ENCODE assay signal across 12 cellular contexts in genomic region chr21:44407493-44407892, GRCh38. TPM values are rescaled to one million over a fixed set of nuclear protein-coding genes. Genes with fewer than 3 reads are reported as not detected.
A peak's percentile ranks its signal among the peaks of the same experiment; 100 is the strongest.
DNase-seq lines count a peak whose midpoint lies in the region; ATAC-seq and TF ChIP-seq lines count a peak whose summit lies in the region.
"Had no signal": no experiment of that assay in that cellular context is flagged by ENCODE, and none has a peak within 500 bp of the region (broad histone marks: within the 10 kb centered on the region; RNA-seq: fewer than 3 reads in every experiment).

No MANE protein-coding gene starts in this region.

- peak overlapping the region in 8 of 9 donors; percentile 42 to 95 (median 84) for H3K27ac Mint-ChIP-seq in naive thymus-derived CD4-positive, alpha-beta T cell
- H3K27ac Mint-ChIP-seq: nephron had no signal

- peaks cover 0 to 5% (median 4%) of the 10 kb centered on the region in 7 donors for H3K4me1 Mint-ChIP-seq in naive thymus-derived CD4-positive, alpha-beta T cell
- H3K4me1 Mint-ChIP-seq: nephron had no signal

- WGBS in upper lobe of left lung, 2 donors: 69 to 90% methylated on average over 7 of the region's 7 CpGs

- no peak overlapping the region for H3K4me3 ChIP-seq in naive thymus-derived CD4-positive, alpha-beta T cell (ENCODE audit: low read length)
- H3K4me3 ChIP-seq in upper lobe of left lung: no peak overlapping the region
- H3K4me3 ChIP-seq: right lobe of liver had no signal

- POLR2A ChIA-PET in naive thymus-derived CD4-positive, alpha-beta T cell (lab: Charles Lee): interaction anchor here (0.7 kb wide), 1 partner anchor 347 kb away, joined by 6 read pairs; no protein-coding TSS in a partner anchor

- peaks cover 0 to 17% (median 3%) of the 10 kb centered on the region in 11 donors for H3K9me3 Mint-ChIP-seq in naive thymus-derived CD4-positive, alpha-beta T cell

- H3K9me3 ChIP-seq in naive thymus-derived CD4-positive, alpha-beta T cell (ENCODE audit: control insufficient read depth in 2 of 3, low read length in 3 of 3): no peaks in the 10 kb centered on the region
- H3K9me3 ChIP-seq in upper lobe of left lung: no peaks in the 10 kb centered on the region
- H3K9me3 ChIP-seq: right lobe of liver had no signal

- no peak overlapping the region for H3K4me3 Mint-ChIP-seq in naive thymus-derived CD4-positive, alpha-beta T cell
- H3K4me3 Mint-ChIP-seq: nephron had no signal

- no peaks in the 10 kb centered on the region for H3K27me3 Mint-ChIP-seq in naive thymus-derived CD4-positive, alpha-beta T cell

- no peak for TF ChIP-seq CTCF in upper lobe of left lung (IDR thresholded peaks at IDR 0.05)

- no peaks in the 10 kb centered on the region for H3K27me3 ChIP-seq in naive thymus-derived CD4-positive, alpha-beta T cell (ENCODE audit: control insufficient read depth in 2 of 2, insufficient read depth in 2 of 2, low read length in 2 of 2)
- no peaks in the 10 kb centered on the region for H3K27me3 ChIP-seq in upper lobe of left lung
- H3K27me3 ChIP-seq: right lobe of liver had no signal

- TF ChIP-seq EP300 in upper lobe of left lung (IDR thresholded peaks at IDR 0.05): no peak

- intact Hi-C loops in naive thymus-derived CD4-positive, alpha-beta T cell (cut with micrococcal nuclease): no loop called here

- H3K36me3 Mint-ChIP-seq in naive thymus-derived CD4-positive, alpha-beta T cell: peaks cover 0 to 54% (median 6%) of the 10 kb centered on the region in 5 donors

- TF ChIP-seq POLR2A in upper lobe of left lung (IDR thresholded peaks at IDR 0.05): no peak

- CTCF ChIA-PET in naive thymus-derived CD4-positive, alpha-beta T cell (lab: Charles Lee): interaction anchor here (0.6 kb wide), 1 partner anchor 13 kb away, joined by 5 read pairs; no protein-coding TSS in a partner anchor

- peak; percentile 41 for DNase-seq in stimulated activated CD4-positive, alpha-beta T cell treated with anti-CD3 and anti-CD28 coated beads, Interleukin-12 subunit alpha, Interleukin-12 subunit beta, amount 100 ng/mL, for 4 hours
- no peak for DNase-seq in stimulated activated CD4-positive, alpha-beta T cell treated with anti-CD3 and anti-CD28 coated beads, Interleukin-2, amount 100 ng/mL, for 48 hours
- peak; percentile 36 to 46 for DNase-seq in activated T-cell treated with anti-CD3 and anti-CD28 coated beads, Interleukin-2, amount 50 U/mL, for 48 hours
- peak in 2 of 9 donors; percentile 24 to 36 for DNase-seq in naive thymus-derived CD4-positive, alpha-beta T cell
- DNase-seq in hepatic stellate cell (ENCODE audit: low spot score) (no peak), SK-N-DZ (ENCODE audit: low spot score) (no peak), upper lobe of left lung (no peak)
- DNase-seq: NCI-H2227 treated with DMSO at 0.1 percent for 48 hours had no signal

- ATAC-seq in naive thymus-derived CD4-positive, alpha-beta T cell: no peak
- ATAC-seq in upper lobe of left lung (ENCODE audit: low FRiP score in 2 of 2) (no peak), GM21723 (IDR thresholded peaks at IDR 0.05; ENCODE audit: unreplicated experiment) (no peak)
- ATAC-seq: Panc1, right lobe of liver had no signal

- peaks cover 0 to 4% (median 0%) of the 10 kb centered on the region in 3 experiments for H3K36me3 ChIP-seq in naive thymus-derived CD4-positive, alpha-beta T cell (ENCODE audit: control insufficient read depth in 2 of 3, insufficient read depth in 3 of 3, low read length in 3 of 3)
- peaks cover 0 to 9% (median 0%) of the 10 kb centered on the region in 4 donors for H3K36me3 ChIP-seq in upper lobe of left lung
- H3K36me3 ChIP-seq: right lobe of liver had no signal

- no peak overlapping the region for H3K27ac ChIP-seq in naive thymus-derived CD4-positive, alpha-beta T cell (ENCODE audit: low read depth, low read length)
- H3K27ac ChIP-seq in upper lobe of left lung: no peak overlapping the region
- H3K27ac ChIP-seq: right lobe of liver had no signal

- H3K4me1 ChIP-seq in naive thymus-derived CD4-positive, alpha-beta T cell (ENCODE audit: control insufficient read depth in 2 of 2, insufficient read depth in 2 of 2, low read length in 2 of 2): no peaks in the 10 kb centered on the region
- no peaks in the 10 kb centered on the region for H3K4me1 ChIP-seq in upper lobe of left lung
- H3K4me1 ChIP-seq: right lobe of liver had no signal

RNA-seq across cellular contexts. Expression of gene LRRC3, which starts 47.8 kb away (rescaled TPM):
- 1 to 10 TPM in 3 of 5 experiments, under 1 TPM in 2; 0.79 to 3.3 (median 1.0) TPM for total RNA-seq in naive thymus-derived CD4-positive, alpha-beta T cell
- under 1 TPM; 0.06 to 0.66 TPM for polyA plus RNA-seq in naive thymus-derived CD4-positive, alpha-beta T cell
- polyA plus RNA-seq in SK-N-DZ (2014; cell fraction: cytosol; rRNA removed): 0.01 and 0.09 TPM in 2 replicates
- polyA plus RNA-seq in SK-N-DZ (2014; cell fraction: nucleus; rRNA removed): 0.09 TPM in 1 of 2 replicates, not detected in the other
- total RNA-seq in upper lobe of left lung: 10 to 100 TPM in 1 of 6 donors, 1 to 10 TPM in 5; 3.1 to 11.5 (median 4.6) TPM

RNA-seq across cellular contexts. Expression of gene TRPM2, which starts 54.1 kb away (rescaled TPM):
- 10 to 100 TPM in 2 of 5 experiments, 1 to 10 TPM in 3; 1.2 to 29.6 (median 5.3) TPM for total RNA-seq in naive thymus-derived CD4-positive, alpha-beta T cell
- polyA plus RNA-seq in naive thymus-derived CD4-positive, alpha-beta T cell: 1 to 10 TPM; 1.5 to 1.7 TPM
- 2.5 and 2.7 TPM in 2 replicates for polyA plus RNA-seq in SK-N-DZ (2014; cell fraction: cytosol; rRNA removed)
- polyA plus RNA-seq in SK-N-DZ (2014; cell fraction: nucleus; rRNA removed): 0.35 and 4.2 TPM in 2 replicates
- 10 to 100 TPM in 4 of 6 donors, 1 to 10 TPM in 2; 2.2 to 37.7 (median 12.7) TPM for total RNA-seq in upper lobe of left lung

Comparison
In these comparisons a context has a peak if more than half of its experiments do, and no peak if none do; other contexts are left out.
1. DNase-seq: peak in stimulated activated CD4-positive, alpha-beta T cell treated with anti-CD3 and anti-CD28 coated beads, Interleukin-12 subunit alpha, Interleukin-12 subunit beta, amount 100 ng/mL, for 4 hours (single experiment) and activated T-cell treated with anti-CD3 and anti-CD28 coated beads, Interleukin-2, amount 50 U/mL, for 48 hours (2 of 2); none in stimulated activated CD4-positive, alpha-beta T cell treated with anti-CD3 and anti-CD28 coated beads, Interleukin-2, amount 100 ng/mL, for 48 hours (0 of 2), hepatic stellate cell (single experiment), SK-N-DZ (single experiment) and upper lobe of left lung (0 of 2).